20 cellular contexts compared by ENCODE assay signal in genomic region chr1:162007485-162007884, GRCh38. TPM values are rescaled to one million over a fixed set of nuclear protein-coding genes. Genes with fewer than 3 reads are reported as not detected.
"Had no signal": no experiment of that assay in that cellular context is flagged by ENCODE, and none has a peak within 500 bp of the region (broad histone marks: within the 10 kb centered on the region; RNA-seq: fewer than 3 reads in every experiment).

No MANE protein-coding gene starts in this region.

- ATAC-seq: activated CD8-positive, alpha-beta T cell treated with anti-CD3 and anti-CD28 coated beads for 36 hours; activated naive CD8-positive, alpha-beta T cell treated with anti-CD3 and anti-CD28 coated beads, Interleukin-2, amount 50 U/mL, for 24 hours; left lung; pancreas; T-helper 17 cell had no signal

- H3K4me1 ChIP-seq: breast epithelium had no signal

- H3K4me3 ChIP-seq: breast epithelium, left lung, pancreas, prostate gland, tibial nerve had no signal

- H3K36me3 ChIP-seq: breast epithelium, left lung, pancreas, prostate gland had no signal

- H3K27me3 ChIP-seq: breast epithelium, left lung, pancreas, tibial nerve had no signal

- H3K9me3 ChIP-seq: breast epithelium, left lung, pancreas, prostate gland, tibial nerve had no signal

- DNase-seq: activated CD4-positive, alpha-beta T cell treated with anti-CD3 and anti-CD28 coated beads for 1 hour; activated CD4-positive, alpha-beta T cell treated with anti-CD3 and anti-CD28 coated beads, Interleukin-2, amount 10 ng/mL, durations not matched to agents 7 days and 5 days; activated CD8-positive, alpha-beta T cell treated with anti-CD3 and anti-CD28 coated beads for 36 hours; activated naive CD8-positive, alpha-beta T cell treated with anti-CD3 and anti-CD28 coated beads, Interleukin-2, amount 50 U/mL, for 24 hours; activated T-cell treated with anti-CD3 and anti-CD28 coated beads, Interleukin-2, amount 50 U/mL, for 48 hours; amygdala; dermis blood vessel endothelial cell; effector CD4-positive, alpha-beta T cell; kidney glomerular epithelial cell; left lung; nephron progenitor cell; pancreas; stimulated activated CD4-positive, alpha-beta T cell treated with anti-CD3 and anti-CD28 coated beads, Interleukin-2, amount 100 ng/mL, for 48 hours; stimulated activated naive CD4-positive, alpha-beta T cell treated with Interleukin-2 at 50 U/mL for 16 hours; T-helper 17 cell had no signal

- H3K27ac ChIP-seq: breast epithelium, left lung, pancreas, prostate gland had no signal

RNA-seq across cellular contexts. Expression of gene OLFML2B, which starts 16.2 kb away (rescaled TPM):
- total RNA-seq: activated CD4-positive, alpha-beta T cell treated with anti-CD3 and anti-CD28 coated beads, Interleukin-2, amount 10 ng/mL, durations not matched to agents 7 days and 5 days; activated CD8-positive, alpha-beta T cell treated with anti-CD3 and anti-CD28 coated beads for 36 hours; activated T-helper 2 cell treated with anti-CD3 and anti-CD28 coated beads, Interferon-gamma antibody, Interleukin-2, Interleukin-4, amounts not matched to agents 10 μg/mL and 5 μg/mL and 100 μg/mL, durations not matched to agents 14 hours and 24 hours and 36 hours; lung microvascular endothelial cell; T-helper 17 cell had no signal
